In the genomic region with DNA sequence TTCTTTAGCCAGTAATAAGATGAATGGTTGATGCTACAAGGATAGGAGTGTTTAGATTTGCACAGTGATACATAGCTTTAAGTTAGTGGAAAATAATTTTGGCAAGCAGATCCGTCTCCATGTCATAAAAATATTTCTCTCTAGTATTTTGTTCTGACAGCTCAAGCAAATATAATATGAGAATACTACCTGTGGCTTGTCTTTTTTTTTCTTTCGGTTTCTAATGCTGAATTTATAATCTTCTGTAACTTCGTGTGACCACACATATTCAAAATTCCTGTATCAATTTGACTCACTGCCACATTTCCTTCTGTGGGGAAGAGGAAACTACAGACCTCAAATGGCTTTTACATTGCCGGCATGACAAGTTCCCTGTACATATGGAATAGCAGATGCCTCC, we compare ENCODE assay signal across 16 cellular contexts.
A peak's percentile ranks its signal among the peaks of the same experiment; 100 is the strongest.
DNase-seq lines count a peak whose midpoint lies in the region; ATAC-seq, FAIRE-seq and TF ChIP-seq lines count a peak whose summit lies in the region.
"Had no signal": no experiment of that assay in that cellular context is flagged by ENCODE, and none has a peak within 500 bp of the region (broad histone marks: within the 10 kb centered on the region; RNA-seq: fewer than 3 reads in every experiment).

No MANE protein-coding gene starts in this region.

- FAIRE-seq in HTR-8/SVneo (lab: Jason Lieb, UNC) = peak; percentile 67

- POLR2A ChIA-PET in CD8-positive, alpha-beta T cell (lab: Charles Lee) = no interaction called here

- no peaks in the 10 kb centered on the region for H3K9me3 ChIP-seq in CD8-positive, alpha-beta T cell (ENCODE audit: low read length)

- H3K27ac ChIP-seq in CD8-positive, alpha-beta T cell (ENCODE audit: low read depth, low read length) = no peak overlapping the region

- no peaks in the 10 kb centered on the region for H3K9me3 Mint-ChIP-seq in CD8-positive, alpha-beta T cell
- H3K9me3 Mint-ChIP-seq in effector memory CD8-positive, alpha-beta T cell = no peaks in the 10 kb centered on the region
- H3K9me3 Mint-ChIP-seq: dendritic cell treated with granulocyte-macrophage colony-stimulating factor and Interleukin-4, amounts not matched to agents 40 ng/mL and 50 ng/mL, for 4 days had no signal

- no peak overlapping the region for H3K4me3 ChIP-seq in GM06990 (replicated peaks; ENCODE audit: low read depth, low read length)
- H3K4me3 ChIP-seq in CD8-positive, alpha-beta T cell (ENCODE audit: low read depth, low read length) = no peak overlapping the region

- no peaks in the 10 kb centered on the region for H3K36me3 ChIP-seq in GM06990 (ENCODE audit: control insufficient read depth, insufficient read depth, low read length)
- no peaks in the 10 kb centered on the region for H3K36me3 ChIP-seq in CD8-positive, alpha-beta T cell (ENCODE audit: insufficient read depth, low read length)

- H3K36me3 Mint-ChIP-seq in CD8-positive, alpha-beta T cell = no peaks in the 10 kb centered on the region
- no peaks in the 10 kb centered on the region for H3K36me3 Mint-ChIP-seq in effector memory CD8-positive, alpha-beta T cell (ENCODE audit: insufficient read depth)
- H3K36me3 Mint-ChIP-seq: activated CD8-positive, alpha-beta memory T cell treated with anti-CD3 and anti-CD28 coated beads, Interleukin-2, amount 10 ng/mL, durations not matched to agents 7 days and 5 days; natural killer cell treated with Interleukin-12 subunit alpha and Interleukin-12 subunit beta and Interleukin-15 and Interleukin-18, amount 100 ng/mL, for 72 hours had no signal

- no peaks in the 10 kb centered on the region for H3K27me3 ChIP-seq in GM06990 (replicated peaks; ENCODE audit: control insufficient read depth, insufficient read depth, low read length)
- H3K27me3 ChIP-seq in CD8-positive, alpha-beta T cell (ENCODE audit: insufficient read depth, low read length) = no peaks in the 10 kb centered on the region

- H3K27me3 Mint-ChIP-seq in CD8-positive, alpha-beta T cell (ENCODE audit: low read depth) = peaks cover 14% of the 10 kb centered on the region
- H3K27me3 Mint-ChIP-seq in effector memory CD8-positive, alpha-beta T cell = peaks cover 28 to 45% of the 10 kb centered on the region in 2 donors

- no peaks in the 10 kb centered on the region for H3K4me1 ChIP-seq in CD8-positive, alpha-beta T cell (ENCODE audit: insufficient read depth, low read length)

- H3K4me1 Mint-ChIP-seq in CD8-positive, alpha-beta T cell (ENCODE audit: low read depth) = no peaks in the 10 kb centered on the region
- H3K4me1 Mint-ChIP-seq in effector memory CD8-positive, alpha-beta T cell (ENCODE audit: low read depth in 2 of 2) = peaks cover 3% of the 10 kb centered on the region in 2 donors

- CTCF ChIA-PET in CD8-positive, alpha-beta T cell (lab: Charles Lee) = no interaction called here

- intact Hi-C loops in CD8-positive, alpha-beta T cell (cut with DNase I, micrococcal nuclease) = no loop called here

- no peak for TF ChIP-seq CTCF in GM06990 (IDR thresholded peaks at IDR 0.05; ENCODE audit: insufficient read depth, low read length, poor library complexity, severe bottlenecking)
- no peak for TF ChIP-seq CTCF in CD8-positive, alpha-beta T cell (IDR thresholded peaks at IDR 0.05)

- DNase-seq in GM06990 (ENCODE audit: extremely low read depth, insufficient read length) = peak; percentile 3
- DNase-seq in HTR-8/SVneo (ENCODE audit: insufficient read length, low spot score) = no peak
- no peak for DNase-seq in CD8-positive, alpha-beta T cell
- no peak for DNase-seq in effector memory CD8-positive, alpha-beta T cell
- no peak for DNase-seq in NOMO-1 (lab: John Stamatoyannopoulos, UW; ENCODE audit: unreplicated experiment in 2 of 2)
- DNase-seq in stimulated activated CD4-positive, alpha-beta T cell treated with anti-CD3 and anti-CD28 coated beads, Interleukin-4, amount 100 ng/mL, for 4 hours = no peak
- DNase-seq: ACHN; activated CD8-positive, alpha-beta memory T cell treated with anti-CD3 and anti-CD28 coated beads, Interleukin-2, amount 10 ng/mL, durations not matched to agents 7 days and 5 days; DMS53; foreskin fibroblast; T1000; trophoblast cell had no signal

- H3K4me3 Mint-ChIP-seq in CD8-positive, alpha-beta T cell = no peak overlapping the region
- H3K4me3 Mint-ChIP-seq in effector memory CD8-positive, alpha-beta T cell = no peak overlapping the region
- H3K4me3 Mint-ChIP-seq: activated CD8-positive, alpha-beta memory T cell treated with anti-CD3 and anti-CD28 coated beads, Interleukin-2, amount 10 ng/mL, durations not matched to agents 7 days and 5 days; dendritic cell treated with granulocyte-macrophage colony-stimulating factor and Interleukin-4, amounts not matched to agents 40 ng/mL and 50 ng/mL, for 4 days; natural killer cell treated with Interleukin-12 subunit alpha and Interleukin-12 subunit beta and Interleukin-15 and Interleukin-18, amount 100 ng/mL, for 72 hours had no signal

- no peak overlapping the region for H3K27ac Mint-ChIP-seq in CD8-positive, alpha-beta T cell
- H3K27ac Mint-ChIP-seq in effector memory CD8-positive, alpha-beta T cell = no peak overlapping the region
- H3K27ac Mint-ChIP-seq: activated CD8-positive, alpha-beta memory T cell treated with anti-CD3 and anti-CD28 coated beads, Interleukin-2, amount 10 ng/mL, durations not matched to agents 7 days and 5 days; dendritic cell treated with granulocyte-macrophage colony-stimulating factor and Interleukin-4, amounts not matched to agents 40 ng/mL and 50 ng/mL, for 4 days; natural killer cell treated with Interleukin-12 subunit alpha and Interleukin-12 subunit beta and Interleukin-15 and Interleukin-18, amount 100 ng/mL, for 72 hours had no signal

- ATAC-seq in GM19395 (IDR thresholded peaks at IDR 0.05; ENCODE audit: unreplicated experiment) = peak; percentile 85
- peak; percentile 73 for ATAC-seq in HG02884 (IDR thresholded peaks at IDR 0.05; ENCODE audit: unreplicated experiment)
- no peak for ATAC-seq in CD8-positive, alpha-beta T cell
- no peak for ATAC-seq in effector memory CD8-positive, alpha-beta T cell (replicated peaks)
- ATAC-seq: activated CD8-positive, alpha-beta memory T cell treated with anti-CD3 and anti-CD28 coated beads, Interleukin-2, amount 10 ng/mL, durations not matched to agents 7 days and 5 days; natural killer cell treated with Interleukin-12 subunit alpha and Interleukin-12 subunit beta and Interleukin-15 and Interleukin-18, amount 100 ng/mL, for 72 hours had no signal

Comparison
In these comparisons a context has a peak if more than half of its experiments do, and no peak if none do; other contexts are left out.
1. ATAC-seq: peak in GM19395 (single experiment) and HG02884 (single experiment); none in CD8-positive, alpha-beta T cell (single experiment) and effector memory CD8-positive, alpha-beta T cell (single experiment).